8 cellular contexts compared by ENCODE assay signal in genomic region chr4:3201718-3202702, GRCh38.
DNase-seq lines count a peak whose midpoint lies in the region.

No MANE protein-coding gene starts in this region.

- DNase-seq in SIG-M5 treated with dmso at 0.1 percent for 504 hours (lab: John Stamatoyannopoulos, UW; ENCODE audit: unreplicated experiment) (peak; percentile 33), SIG-M5 (lab: John Stamatoyannopoulos, UW) (no peak), NCI-H526 treated with DMSO at 0.1 percent for 48 hours (lab: John Stamatoyannopoulos, UW) (peak; percentile 96), activated T-cell treated with anti-CD3 and anti-CD28 coated beads for 48 hours (ENCODE audit: low read depth) (peak; percentile 53), left kidney (ENCODE audit: low read depth, low spot score) (peak; percentile 62), NCI-H1048 (lab: John Stamatoyannopoulos, UW) (no peak), NCI-H2081 (lab: John Stamatoyannopoulos, UW) (no peak)
- DNase-seq in stimulated activated CD8-positive, alpha-beta memory T cell treated with anti-CD3 and anti-CD28 coated beads, Interleukin-4, amount 100 ng/mL, for 4 hours (ENCODE audit: low read depth in 2 of 2, low spot score in 1 of 2): peak; percentile 24 to 31

Comparison
In these comparisons a context has a peak if more than half of its experiments do, and no peak if none do; other contexts are left out.
1. DNase-seq: peak in SIG-M5 treated with dmso at 0.1 percent for 504 hours (single experiment), NCI-H526 treated with DMSO at 0.1 percent for 48 hours (single experiment), activated T-cell treated with anti-CD3 and anti-CD28 coated beads for 48 hours (single experiment), left kidney (single experiment) and stimulated activated CD8-positive, alpha-beta memory T cell treated with anti-CD3 and anti-CD28 coated beads, Interleukin-4, amount 100 ng/mL, for 4 hours (2 of 2); none in SIG-M5 (single experiment), NCI-H1048 (single experiment) and NCI-H2081 (0 of 2).